In genomic region chr5:116395708-116396203, GRCh38 we compare ENCODE assay signal across 11 cellular contexts.
DNase-seq lines count a peak whose midpoint lies in the region; ATAC-seq and TF ChIP-seq lines count a peak whose summit lies in the region.
"Had no signal": no experiment of that assay in that cellular context is flagged by ENCODE, and none has a peak within 500 bp of the region (broad histone marks: within the 10 kb centered on the region; RNA-seq: fewer than 3 reads in every experiment).

No MANE protein-coding gene starts in this region.

- H3K4me1 ChIP-seq in heart right ventricle (peaks cover 10 to 30% (median 22%) of the 10 kb centered on the region in 9 donors), mucosa of descending colon (ENCODE audit: low read depth) (no peaks in the 10 kb centered on the region)

- peak overlapping the region; percentile 58 for H3K27ac ChIP-seq in WERI-Rb-1
- peak overlapping the region in 8 of 10 donors; percentile 21 to 67 (median 50) for H3K27ac ChIP-seq in heart right ventricle

- intact Hi-C loops in heart right ventricle (cut with DNase I): no loop called here
- intact Hi-C loops in mucosa of descending colon (cut with DNase I, micrococcal nuclease): no loop called here

- 33 to 40% methylated on average over 3 of the region's 3 CpGs for WGBS in heart right ventricle, 2 donors

- H3K4me3 ChIP-seq in WERI-Rb-1 (ENCODE audit: low read depth, low read length) (no peak overlapping the region), heart right ventricle (no peak overlapping the region), mucosa of descending colon (no peak overlapping the region)

- no peak for TF ChIP-seq CTCF in WERI-Rb-1 (IDR thresholded peaks at IDR 0.05; ENCODE audit: low read depth, low read length)
- no peak for TF ChIP-seq CTCF in heart right ventricle (IDR thresholded peaks at IDR 0.05)
- TF ChIP-seq CTCF in mucosa of descending colon (IDR thresholded peaks at IDR 0.05): no peak

- no peaks in the 10 kb centered on the region for H3K9me3 ChIP-seq in WERI-Rb-1 (ENCODE audit: severe bottlenecking)
- no peaks in the 10 kb centered on the region for H3K9me3 ChIP-seq in heart right ventricle
- no peaks in the 10 kb centered on the region for H3K9me3 ChIP-seq in mucosa of descending colon

- no peaks in the 10 kb centered on the region for H3K36me3 ChIP-seq in WERI-Rb-1
- H3K36me3 ChIP-seq in heart right ventricle: peaks cover 0 to 6% (median 0%) of the 10 kb centered on the region in 9 donors
- H3K36me3 ChIP-seq in mucosa of descending colon (ENCODE audit: low read depth): no peaks in the 10 kb centered on the region

- H3K27me3 ChIP-seq in WERI-Rb-1 (ENCODE audit: insufficient read depth, low read depth, severe bottlenecking): no peaks in the 10 kb centered on the region
- no peaks in the 10 kb centered on the region for H3K27me3 ChIP-seq in heart right ventricle

- in situ Hi-C loops in G401 (cut with HindIII; ENCODE audit: low sequenced_read_pairs): no loop called here

- ATAC-seq in heart right ventricle (peak in 7 of 8 donors; percentile 30 to 83 (median 61)), mucosa of descending colon (no peak)

- DNase-seq in G401 (ENCODE audit: low spot score) (peak; percentile 83), WERI-Rb-1 (peak; percentile 49), heart right ventricle (no peak), pons (ENCODE audit: low spot score) (peak; percentile 62), HT-29 (ENCODE audit: low spot score) (no peak), mucosa of descending colon (no peak), NCI-H1930 (lab: John Stamatoyannopoulos, UW) (no peak), RPMI8226 (no peak)
- DNase-seq: activated CD8-positive, alpha-beta memory T cell treated with anti-CD3 and anti-CD28 coated beads, Interleukin-2, amount 50 U/mL, for 4 hours; DND-41; NCI-H748 treated with DMSO at 0.1 percent for 48 hours had no signal

Comparison
In these comparisons a context has a peak if more than half of its experiments do, and no peak if none do; other contexts are left out.
1. DNase-seq: peak in G401 (single experiment), WERI-Rb-1 (single experiment) and pons (single experiment); none in heart right ventricle (0 of 2), HT-29 (single experiment), mucosa of descending colon (0 of 3), NCI-H1930 (0 of 2) and RPMI8226 (single experiment).